Comparison of ENCODE assay signal across 17 cellular contexts in genomic region chr3:40290396-40290795, GRCh38. TPM values are rescaled to one million over a fixed set of nuclear protein-coding genes. Genes with fewer than 3 reads are reported as not detected.
DNase-seq lines count a peak whose midpoint lies in the region; ATAC-seq, FAIRE-seq and TF ChIP-seq lines count a peak whose summit lies in the region.
"Had no signal": no experiment of that assay in that cellular context is flagged by ENCODE, and none has a peak within 500 bp of the region (broad histone marks: within the 10 kb centered on the region; RNA-seq: fewer than 3 reads in every experiment).

No MANE protein-coding gene starts in this region.

- no peak overlapping the region for H3K4me3 Mint-ChIP-seq in activated CD8-positive, alpha-beta T cell treated with anti-CD3 and anti-CD28 coated beads for 36 hours
- no peak overlapping the region for H3K4me3 Mint-ChIP-seq in activated CD8-positive, alpha-beta T cell treated with anti-CD3 and anti-CD28 coated beads, Interleukin-2, amount 10 ng/mL, durations not matched to agents 7 days and 5 days
- peak overlapping the region; percentile 12 to 54 (median 51) for H3K4me3 Mint-ChIP-seq in T-cell
- H3K4me3 Mint-ChIP-seq: nephron progenitor cell; stimulated activated naive B cell treated with anti-CD40 and anti-IgM and Interleukin-4, amounts not matched to agents 10 μg/mL and 1 μg/mL and 100 μg/mL, for 72 hours had no signal

- peak; percentile 35 for DNase-seq in activated CD8-positive, alpha-beta T cell treated with anti-CD3 and anti-CD28 coated beads for 36 hours
- no peak for DNase-seq in activated CD8-positive, alpha-beta T cell treated with anti-CD3 and anti-CD28 coated beads, Interleukin-2, amount 10 ng/mL, durations not matched to agents 7 days and 5 days
- DNase-seq in T-cell (peak in 7 of 34 experiments; percentile 3 to 38 (median 10)), cardiac septum (ENCODE audit: low spot score) (peak; percentile 82), small intestine (peak; percentile 30), DMS153 treated with DMSO at 0.1 percent for 48 hours (lab: John Stamatoyannopoulos, UW; ENCODE audit: unreplicated experiment) (no peak)
- DNase-seq: Calu3; colonic mucosa; esophagus squamous epithelium; NCI-H2081 treated with DMSO at 0.1 percent for 48 hours; nephron progenitor cell; SIG-M5; stimulated activated naive B cell treated with anti-CD40 and anti-IgM and Interleukin-4, amounts not matched to agents 10 μg/mL and 1 μg/mL and 100 μg/mL, for 72 hours had no signal

- peaks cover 2% of the 10 kb centered on the region for H3K4me1 Mint-ChIP-seq in activated CD8-positive, alpha-beta T cell treated with anti-CD3 and anti-CD28 coated beads for 36 hours (ENCODE audit: low read depth)
- H3K4me1 Mint-ChIP-seq in activated CD8-positive, alpha-beta T cell treated with anti-CD3 and anti-CD28 coated beads, Interleukin-2, amount 10 ng/mL, durations not matched to agents 7 days and 5 days (ENCODE audit: low read depth), result peaks cover 6% of the 10 kb centered on the region
- peaks cover 0 to 7% (median 0%) of the 10 kb centered on the region in 3 donors for H3K4me1 Mint-ChIP-seq in T-cell
- H3K4me1 Mint-ChIP-seq: stimulated activated naive B cell treated with anti-CD40 and anti-IgM and Interleukin-4, amounts not matched to agents 10 μg/mL and 1 μg/mL and 100 μg/mL, for 72 hours had no signal

- FAIRE-seq in small intestine (lab: Jason Lieb, UNC), result no peak
- FAIRE-seq: A549 had no signal

- H3K36me3 ChIP-seq in small intestine (ENCODE audit: control insufficient read depth in 2 of 2, insufficient read depth in 2 of 2, low read length in 2 of 2), result no peaks in the 10 kb centered on the region
- H3K36me3 ChIP-seq: colonic mucosa, esophagus squamous epithelium had no signal

- 83 to 88% (median 87%) methylated on average over 6 of the region's 6 CpGs for WGBS in small intestine, 3 donors

- intact Hi-C loops in activated CD8-positive, alpha-beta T cell treated with anti-CD3 and anti-CD28 coated beads for 36 hours (cut with micrococcal nuclease), result no loop called here
- intact Hi-C loops in cardiac septum (cut with DNase I), result loop anchor here (2.0 to 5.0 kb wide), 2 partner anchors 18 to 43 kb away; partner anchors contain the start of gene EIF1B

- no peak overlapping the region for H3K4me3 ChIP-seq in small intestine (ENCODE audit: low read depth in 1 of 2, low read length in 2 of 2)
- H3K4me3 ChIP-seq: A549, colonic mucosa, esophagus squamous epithelium, hepatocyte had no signal

- H3K9me3 Mint-ChIP-seq in activated CD8-positive, alpha-beta T cell treated with anti-CD3 and anti-CD28 coated beads for 36 hours, result no peaks in the 10 kb centered on the region
- no peaks in the 10 kb centered on the region for H3K9me3 Mint-ChIP-seq in activated CD8-positive, alpha-beta T cell treated with anti-CD3 and anti-CD28 coated beads, Interleukin-2, amount 10 ng/mL, durations not matched to agents 7 days and 5 days (ENCODE audit: insufficient read depth)
- H3K9me3 Mint-ChIP-seq in T-cell, result no peaks in the 10 kb centered on the region

- no peak overlapping the region for H3K27ac Mint-ChIP-seq in activated CD8-positive, alpha-beta T cell treated with anti-CD3 and anti-CD28 coated beads for 36 hours
- H3K27ac Mint-ChIP-seq in activated CD8-positive, alpha-beta T cell treated with anti-CD3 and anti-CD28 coated beads, Interleukin-2, amount 10 ng/mL, durations not matched to agents 7 days and 5 days, result no peak overlapping the region
- peak overlapping the region in 1 of 2 donors; percentile 72 for H3K27ac Mint-ChIP-seq in T-cell
- H3K27ac Mint-ChIP-seq: nephron progenitor cell had no signal

- H3K36me3 Mint-ChIP-seq in activated CD8-positive, alpha-beta T cell treated with anti-CD3 and anti-CD28 coated beads for 36 hours (ENCODE audit: low read depth), result peaks cover 18% of the 10 kb centered on the region
- H3K36me3 Mint-ChIP-seq in activated CD8-positive, alpha-beta T cell treated with anti-CD3 and anti-CD28 coated beads, Interleukin-2, amount 10 ng/mL, durations not matched to agents 7 days and 5 days (ENCODE audit: low read depth), result peaks cover 2% of the 10 kb centered on the region
- H3K36me3 Mint-ChIP-seq in T-cell, result peaks cover 47% of the 10 kb centered on the region

- TF ChIP-seq CTCF in activated CD8-positive, alpha-beta T cell treated with anti-CD3 and anti-CD28 coated beads for 36 hours (IDR thresholded peaks at IDR 0.05), result no peak

- no peaks in the 10 kb centered on the region for H3K27me3 Mint-ChIP-seq in activated CD8-positive, alpha-beta T cell treated with anti-CD3 and anti-CD28 coated beads for 36 hours
- no peaks in the 10 kb centered on the region for H3K27me3 Mint-ChIP-seq in activated CD8-positive, alpha-beta T cell treated with anti-CD3 and anti-CD28 coated beads, Interleukin-2, amount 10 ng/mL, durations not matched to agents 7 days and 5 days (ENCODE audit: low read depth)
- H3K27me3 Mint-ChIP-seq in T-cell, result no peaks in the 10 kb centered on the region
- H3K27me3 Mint-ChIP-seq: stimulated activated naive B cell treated with anti-CD40 and anti-IgM and Interleukin-4, amounts not matched to agents 10 μg/mL and 1 μg/mL and 100 μg/mL, for 72 hours had no signal

- H3K4me1 ChIP-seq in small intestine (ENCODE audit: control insufficient read depth in 2 of 2, insufficient read depth in 1 of 2, low read depth in 1 of 2, low read length in 1 of 2), result no peaks in the 10 kb centered on the region
- H3K4me1 ChIP-seq: A549, colonic mucosa, esophagus squamous epithelium had no signal

- H3K9me3 ChIP-seq in small intestine (ENCODE audit: control insufficient read depth, low read depth), result no peaks in the 10 kb centered on the region
- H3K9me3 ChIP-seq: A549, colonic mucosa, esophagus squamous epithelium had no signal

- CTCF ChIA-PET in activated CD8-positive, alpha-beta T cell treated with anti-CD3 and anti-CD28 coated beads for 36 hours (lab: Charles Lee), result interaction anchor here (1.4 kb wide), 1 partner anchor 18 kb away, joined by 5 read pairs; no protein-coding TSS in a partner anchor
- CTCF ChIA-PET in activated CD8-positive, alpha-beta T cell treated with anti-CD3 and anti-CD28 coated beads, Interleukin-2, amount 10 ng/mL, durations not matched to agents 7 days and 5 days (lab: Charles Lee), result no interaction called here
- CTCF ChIA-PET in T-cell (lab: Charles Lee), result interaction anchor here in 1 of 2 donors (0.8 kb wide), 1 partner anchor 36 kb away, joined by 3 read pairs; no protein-coding TSS in a partner anchor

- ATAC-seq in activated CD8-positive, alpha-beta T cell treated with anti-CD3 and anti-CD28 coated beads for 36 hours, result peak; percentile 74
- ATAC-seq in activated CD8-positive, alpha-beta T cell treated with anti-CD3 and anti-CD28 coated beads, Interleukin-2, amount 10 ng/mL, durations not matched to agents 7 days and 5 days, result no peak
- ATAC-seq in T-cell (replicated peaks in 1 of 4) (peak; percentile 31 to 58 (median 45)), GM21576 (IDR thresholded peaks at IDR 0.05; ENCODE audit: unreplicated experiment) (no peak), GM18519 (IDR thresholded peaks at IDR 0.05; ENCODE audit: low FRiP score, unreplicated experiment) (no peak)
- ATAC-seq: A549; stimulated activated naive B cell treated with anti-CD40 and anti-IgM and Interleukin-4, amounts not matched to agents 10 μg/mL and 1 μg/mL and 100 μg/mL, for 72 hours had no signal

- POLR2A ChIA-PET in activated CD8-positive, alpha-beta T cell treated with anti-CD3 and anti-CD28 coated beads for 36 hours (lab: Charles Lee), result no interaction called here
- POLR2A ChIA-PET in activated CD8-positive, alpha-beta T cell treated with anti-CD3 and anti-CD28 coated beads, Interleukin-2, amount 10 ng/mL, durations not matched to agents 7 days and 5 days (lab: Charles Lee), result no interaction called here
- POLR2A ChIA-PET in T-cell (lab: Charles Lee), result no interaction called here

- no peak overlapping the region for H3K27ac ChIP-seq in small intestine (ENCODE audit: low read depth in 1 of 2, low read length in 1 of 2)
- H3K27ac ChIP-seq: A549, colonic mucosa, esophagus squamous epithelium, hepatocyte had no signal

- H3K27me3 ChIP-seq in small intestine (ENCODE audit: control insufficient read depth in 2 of 2, insufficient read depth in 2 of 2, low read length in 2 of 2), result no peaks in the 10 kb centered on the region
- H3K27me3 ChIP-seq: colonic mucosa, esophagus squamous epithelium, hepatocyte had no signal

RNA-seq across cellular contexts. Expression of gene EIF1B, which starts 19.1 kb away (rescaled TPM):
- total RNA-seq in activated CD8-positive, alpha-beta T cell treated with anti-CD3 and anti-CD28 coated beads for 36 hours, result 10 to 100 TPM; 38.2 to 42.3 TPM
- total RNA-seq in activated CD8-positive, alpha-beta T cell treated with anti-CD3 and anti-CD28 coated beads, Interleukin-2, amount 10 ng/mL, durations not matched to agents 7 days and 5 days, result 10 to 100 TPM; 33.1 to 33.2 TPM
- total RNA-seq in T-cell (10 to 100 TPM; 39.7 to 70.0 (median 53.3) TPM), cardiac septum (261 TPM)
- 100 to 1,000 TPM in 1 of 3 donors, 10 to 100 TPM in 2; 56.1 to 107 (median 81.4) TPM for polyA plus RNA-seq in small intestine

Comparison
In these comparisons a context has a peak if more than half of its experiments do, and no peak if none do; other contexts are left out.
1. ATAC-seq: peak in activated CD8-positive, alpha-beta T cell treated with anti-CD3 and anti-CD28 coated beads for 36 hours (single experiment) and T-cell (4 of 4); none in activated CD8-positive, alpha-beta T cell treated with anti-CD3 and anti-CD28 coated beads, Interleukin-2, amount 10 ng/mL, durations not matched to agents 7 days and 5 days (single experiment), GM21576 (single experiment) and GM18519 (single experiment).
2. DNase-seq: peak in activated CD8-positive, alpha-beta T cell treated with anti-CD3 and anti-CD28 coated beads for 36 hours (single experiment), cardiac septum (single experiment) and small intestine (single experiment); none in activated CD8-positive, alpha-beta T cell treated with anti-CD3 and anti-CD28 coated beads, Interleukin-2, amount 10 ng/mL, durations not matched to agents 7 days and 5 days (single experiment) and DMS153 treated with DMSO at 0.1 percent for 48 hours (single experiment).
3. H3K4me3 Mint-ChIP-seq: peak in T-cell (3 of 3); none in activated CD8-positive, alpha-beta T cell treated with anti-CD3 and anti-CD28 coated beads for 36 hours (single experiment) and activated CD8-positive, alpha-beta T cell treated with anti-CD3 and anti-CD28 coated beads, Interleukin-2, amount 10 ng/mL, durations not matched to agents 7 days and 5 days (single experiment).